In the genomic region with DNA sequence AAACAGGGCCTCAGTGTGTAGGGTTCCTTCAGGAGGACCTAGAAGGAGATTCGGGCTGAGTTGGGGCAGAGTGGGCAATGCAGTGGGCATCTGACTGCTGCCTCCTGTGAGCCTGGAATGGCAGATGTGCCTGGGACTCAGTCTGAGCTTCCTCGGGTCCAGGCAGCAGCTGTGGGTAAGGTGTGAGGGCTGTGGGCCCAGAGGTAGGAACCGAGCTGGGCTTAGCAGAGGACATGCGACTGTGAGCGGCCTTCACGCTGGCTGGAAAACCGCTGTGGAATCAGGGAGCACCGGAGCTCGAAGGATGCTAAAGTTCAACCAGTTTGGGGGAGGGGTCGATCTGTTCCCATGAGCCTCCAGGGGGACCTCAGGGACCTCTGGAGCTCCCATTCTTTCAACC, we compare ENCODE assay signal across 29 cellular contexts.
"Had no signal": no experiment of that assay in that cellular context is flagged by ENCODE, and none has a peak within 500 bp of the region (broad histone marks: within the 10 kb centered on the region; RNA-seq: fewer than 3 reads in every experiment).

No MANE protein-coding gene starts in this region.

- H3K36me3 Mint-ChIP-seq: activated naive CD4-positive, alpha-beta T cell treated with anti-CD3 and anti-CD28 coated beads, Interleukin-2, amount 50 U/mL, for 72 hours; naive thymus-derived CD8-positive, alpha-beta T cell; stimulated activated effector memory CD8-positive, alpha-beta T cell treated with anti-CD3 and anti-CD28 coated beads, Interleukin-12 subunit alpha, Interleukin-12 subunit beta, amount 100 ng/mL, for 72 hours had no signal

- H3K27ac Mint-ChIP-seq: activated CD4-positive, alpha-beta memory T cell treated with anti-CD3 and anti-CD28 coated beads, Interleukin-2, amount 10 ng/mL, durations not matched to agents 7 days and 5 days; activated CD4-positive, alpha-beta T cell treated with anti-CD3 and anti-CD28 coated beads, Interleukin-2, amount 10 ng/mL, durations not matched to agents 24 days and 14 days; activated naive CD4-positive, alpha-beta T cell treated with anti-CD3 and anti-CD28 coated beads, Interleukin-2, amount 50 U/mL, for 72 hours; activated T-cell treated with anti-CD3 and anti-CD28 coated beads, Interleukin-2, amount 50 U/mL, for 24 hours; activated T-helper 17 cell treated with anti-CD3 and anti-CD28 coated beads, Interleukin-2, amount 50 U/mL, for 72 hours; dendritic cell treated with granulocyte-macrophage colony-stimulating factor and Interleukin-4, amounts not matched to agents 40 ng/mL and 50 ng/mL, for 4 days; naive thymus-derived CD8-positive, alpha-beta T cell; progenitor cell of endocrine pancreas; stimulated activated effector memory CD8-positive, alpha-beta T cell treated with anti-CD3 and anti-CD28 coated beads, Interleukin-12 subunit alpha, Interleukin-12 subunit beta, amount 100 ng/mL, for 72 hours; T-helper 2 cell treated with Interferon-gamma antibody and Interleukin-4, amounts not matched to agents 5 μg/mL and 100 μg/mL, for 36 hours had no signal

- ATAC-seq: activated naive CD4-positive, alpha-beta T cell treated with anti-CD3 and anti-CD28 coated beads, Interleukin-2, amount 50 U/mL, for 72 hours; activated T-helper 17 cell treated with anti-CD3 and anti-CD28 coated beads, Interleukin-2, amount 50 U/mL, for 72 hours; naive thymus-derived CD8-positive, alpha-beta T cell; right lobe of liver; stimulated activated effector memory CD8-positive, alpha-beta T cell treated with anti-CD3 and anti-CD28 coated beads, Interleukin-12 subunit alpha, Interleukin-12 subunit beta, amount 100 ng/mL, for 72 hours; upper lobe of right lung had no signal

- H3K4me1 Mint-ChIP-seq: activated CD4-positive, alpha-beta memory T cell treated with anti-CD3 and anti-CD28 coated beads, Interleukin-2, amount 10 ng/mL, durations not matched to agents 7 days and 5 days; activated CD4-positive, alpha-beta T cell treated with anti-CD3 and anti-CD28 coated beads, Interleukin-2, amount 10 ng/mL, durations not matched to agents 24 days and 14 days had no signal

- H3K27me3 ChIP-seq: breast epithelium, ovary, right lobe of liver, thyroid gland, upper lobe of right lung had no signal

- H3K27ac ChIP-seq: breast epithelium, left ventricle myocardium inferior, ovary, right lobe of liver, skin epidermis, stomach, thyroid gland, upper lobe of right lung had no signal

- DNase-seq: activated CD4-positive, alpha-beta memory T cell treated with anti-CD3 and anti-CD28 coated beads, Interleukin-2, amount 10 ng/mL, durations not matched to agents 7 days and 5 days; activated CD4-positive, alpha-beta T cell treated with anti-CD3 and anti-CD28 coated beads, Interleukin-2, amount 10 ng/mL, durations not matched to agents 24 days and 14 days; activated CD4-positive, CD25-positive, alpha-beta regulatory T cell treated with anti-CD3 and anti-CD28 coated beads, Interleukin-2, amount 50 U/mL, for 72 hours; activated gamma-delta T cell treated with Interleukin-2 at 50 U/mL for 16 hours; activated T-cell treated with anti-CD3 and anti-CD28 coated beads, Interleukin-2, amount 50 U/mL, for 24 hours; central memory CD4-positive, alpha-beta T cell; left ventricle myocardium inferior; midbrain; naive thymus-derived CD8-positive, alpha-beta T cell; ovary; stimulated activated CD4-positive, alpha-beta T cell treated with anti-CD3 and anti-CD28 coated beads, Interleukin-12 subunit alpha, Interleukin-12 subunit beta, amount 100 ng/mL, for 4 hours; stimulated activated CD4-positive, alpha-beta T cell treated with anti-CD3 and anti-CD28 coated beads, Interleukin-4, amount 100 ng/mL, for 1 hour; stomach; T-helper 1 cell; thyroid gland; upper lobe of right lung had no signal

- H3K4me3 ChIP-seq: breast epithelium, left ventricle myocardium inferior, lung, ovary, right lobe of liver, skin epidermis, stomach, thyroid gland, upper lobe of right lung had no signal

- H3K9me3 Mint-ChIP-seq: activated CD4-positive, alpha-beta memory T cell treated with anti-CD3 and anti-CD28 coated beads, Interleukin-2, amount 10 ng/mL, durations not matched to agents 7 days and 5 days; activated CD4-positive, alpha-beta T cell treated with anti-CD3 and anti-CD28 coated beads, Interleukin-2, amount 10 ng/mL, durations not matched to agents 24 days and 14 days; activated naive CD4-positive, alpha-beta T cell treated with anti-CD3 and anti-CD28 coated beads, Interleukin-2, amount 50 U/mL, for 72 hours; activated T-cell treated with anti-CD3 and anti-CD28 coated beads, Interleukin-2, amount 50 U/mL, for 24 hours; activated T-helper 17 cell treated with anti-CD3 and anti-CD28 coated beads, Interleukin-2, amount 50 U/mL, for 72 hours; dendritic cell treated with granulocyte-macrophage colony-stimulating factor and Interleukin-4, amounts not matched to agents 40 ng/mL and 50 ng/mL, for 4 days; naive thymus-derived CD8-positive, alpha-beta T cell; stimulated activated effector memory CD8-positive, alpha-beta T cell treated with anti-CD3 and anti-CD28 coated beads, Interleukin-12 subunit alpha, Interleukin-12 subunit beta, amount 100 ng/mL, for 72 hours; T-helper 2 cell treated with Interferon-gamma antibody and Interleukin-4, amounts not matched to agents 5 μg/mL and 100 μg/mL, for 36 hours had no signal

- H3K4me1 ChIP-seq: breast epithelium, left ventricle myocardium inferior, right lobe of liver, stomach, thyroid gland, upper lobe of right lung had no signal

- H3K4me3 Mint-ChIP-seq: activated CD4-positive, alpha-beta memory T cell treated with anti-CD3 and anti-CD28 coated beads, Interleukin-2, amount 10 ng/mL, durations not matched to agents 7 days and 5 days; activated CD4-positive, alpha-beta T cell treated with anti-CD3 and anti-CD28 coated beads, Interleukin-2, amount 10 ng/mL, durations not matched to agents 24 days and 14 days; activated T-cell treated with anti-CD3 and anti-CD28 coated beads, Interleukin-2, amount 50 U/mL, for 24 hours; activated T-helper 17 cell treated with anti-CD3 and anti-CD28 coated beads, Interleukin-2, amount 50 U/mL, for 72 hours; dendritic cell treated with granulocyte-macrophage colony-stimulating factor and Interleukin-4, amounts not matched to agents 40 ng/mL and 50 ng/mL, for 4 days; naive thymus-derived CD8-positive, alpha-beta T cell; stimulated activated effector memory CD8-positive, alpha-beta T cell treated with anti-CD3 and anti-CD28 coated beads, Interleukin-12 subunit alpha, Interleukin-12 subunit beta, amount 100 ng/mL, for 72 hours; T-helper 2 cell treated with Interferon-gamma antibody and Interleukin-4, amounts not matched to agents 5 μg/mL and 100 μg/mL, for 36 hours had no signal

- H3K36me3 ChIP-seq: breast epithelium, left ventricle myocardium inferior, ovary, right lobe of liver, stomach, thyroid gland, upper lobe of right lung had no signal

- H3K9me3 ChIP-seq: breast epithelium, left ventricle myocardium inferior, ovary, right lobe of liver, stomach, thyroid gland, upper lobe of right lung had no signal

- FAIRE-seq: endometrium, frontal cortex, islet of Langerhans had no signal
